ENCODE assay signal across 2 cellular contexts in genomic region chr5:103435136-103435914, GRCh38.
TF ChIP-seq lines count a peak whose summit lies in the region.

No MANE protein-coding gene starts in this region.

TF ChIP-seq in HEK293, 187 proteins besides CTCF, POLR2A, EP300 and RAD21:
- TF ChIP-seq, protein P1, sequence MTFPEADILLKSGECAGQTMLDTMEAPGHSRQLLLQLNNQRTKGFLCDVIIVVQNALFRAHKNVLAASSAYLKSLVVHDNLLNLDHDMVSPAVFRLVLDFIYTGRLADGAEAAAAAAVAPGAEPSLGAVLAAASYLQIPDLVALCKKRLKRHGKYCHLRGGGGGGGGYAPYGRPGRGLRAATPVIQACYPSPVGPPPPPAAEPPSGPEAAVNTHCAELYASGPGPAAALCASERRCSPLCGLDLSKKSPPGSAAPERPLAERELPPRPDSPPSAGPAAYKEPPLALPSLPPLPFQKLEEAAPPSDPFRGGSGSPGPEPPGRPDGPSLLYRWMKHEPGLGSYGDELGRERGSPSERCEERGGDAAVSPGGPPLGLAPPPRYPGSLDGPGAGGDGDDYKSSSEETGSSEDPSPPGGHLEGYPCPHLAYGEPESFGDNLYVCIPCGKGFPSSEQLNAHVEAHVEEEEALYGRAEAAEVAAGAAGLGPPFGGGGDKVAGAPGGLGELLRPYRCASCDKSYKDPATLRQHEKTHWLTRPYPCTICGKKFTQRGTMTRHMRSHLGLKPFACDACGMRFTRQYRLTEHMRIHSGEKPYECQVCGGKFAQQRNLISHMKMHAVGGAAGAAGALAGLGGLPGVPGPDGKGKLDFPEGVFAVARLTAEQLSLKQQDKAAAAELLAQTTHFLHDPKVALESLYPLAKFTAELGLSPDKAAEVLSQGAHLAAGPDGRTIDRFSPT (tag by site-specific recombination; IDR thresholded peaks at IDR 0.05) = no peak
- TF ChIP-seq SETDB1 (IDR thresholded peaks at IDR 0.05; ENCODE audit: insufficient read length, low read length) (no peak), ZNF513 (tag by site-specific recombination; IDR thresholded peaks at IDR 0.05) (no peak), ZNF24 (tag by site-specific recombination; IDR thresholded peaks at IDR 0.05) (peak; percentile 58; the same call in 1 of the 2 replicates), ZNF629 (tag by site-specific recombination; IDR thresholded peaks at IDR 0.05) (peak; percentile 60), SP2 (tag by site-specific recombination; IDR thresholded peaks at IDR 0.05) (peak; percentile 36; the same call in 1 of the 2 replicates), PRDM1 (tag by site-specific recombination; IDR thresholded peaks at IDR 0.05) (no peak), ZNF366 (tag by site-specific recombination; conservative IDR thresholded peaks at IDR 0.05) (peak; percentile 61)
- TF ChIP-seq, protein P2, sequence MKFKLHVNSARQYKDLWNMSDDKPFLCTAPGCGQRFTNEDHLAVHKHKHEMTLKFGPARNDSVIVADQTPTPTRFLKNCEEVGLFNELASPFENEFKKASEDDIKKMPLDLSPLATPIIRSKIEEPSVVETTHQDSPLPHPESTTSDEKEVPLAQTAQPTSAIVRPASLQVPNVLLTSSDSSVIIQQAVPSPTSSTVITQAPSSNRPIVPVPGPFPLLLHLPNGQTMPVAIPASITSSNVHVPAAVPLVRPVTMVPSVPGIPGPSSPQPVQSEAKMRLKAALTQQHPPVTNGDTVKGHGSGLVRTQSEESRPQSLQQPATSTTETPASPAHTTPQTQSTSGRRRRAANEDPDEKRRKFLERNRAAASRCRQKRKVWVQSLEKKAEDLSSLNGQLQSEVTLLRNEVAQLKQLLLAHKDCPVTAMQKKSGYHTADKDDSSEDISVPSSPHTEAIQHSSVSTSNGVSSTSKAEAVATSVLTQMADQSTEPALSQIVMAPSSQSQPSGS (tag by site-specific recombination; IDR thresholded peaks at IDR 0.05; ENCODE audit: low read depth) = peak; percentile 75

TF ChIP-seq in GM12878, 131 proteins besides CTCF, POLR2A, EP300 and RAD21:
- TF ChIP-seq PKNOX1 (IDR thresholded peaks at IDR 0.05) = 0 out of 2 replicates have a peak, but pooled peaks have one; percentile 24
- TF ChIP-seq, protein P3, sequence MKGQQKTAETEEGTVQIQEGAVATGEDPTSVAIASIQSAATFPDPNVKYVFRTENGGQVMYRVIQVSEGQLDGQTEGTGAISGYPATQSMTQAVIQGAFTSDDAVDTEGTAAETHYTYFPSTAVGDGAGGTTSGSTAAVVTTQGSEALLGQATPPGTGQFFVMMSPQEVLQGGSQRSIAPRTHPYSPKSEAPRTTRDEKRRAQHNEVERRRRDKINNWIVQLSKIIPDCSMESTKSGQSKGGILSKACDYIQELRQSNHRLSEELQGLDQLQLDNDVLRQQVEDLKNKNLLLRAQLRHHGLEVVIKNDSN (IDR thresholded peaks at IDR 0.05; ENCODE audit: borderline replicate concordance, extremely low read length, insufficient read depth, low read depth, low read length) = no peak
TF ChIP-seq in GM12878: peak in this region for 1.
